In genomic region chr2:2875296-2875695, GRCh38 we compare ENCODE assay signal across 1 cellular context.
TF ChIP-seq lines count a peak whose summit lies in the region.

No MANE protein-coding gene starts in this region.

TF ChIP-seq in HepG2, 621 proteins besides CTCF, POLR2A, EP300 and RAD21 (continued from another document):
- no peak for TF ChIP-seq ZBTB4 (CRISPR knock-in tag; IDR thresholded peaks at IDR 0.05; ENCODE audit: borderline replicate concordance)
- no peak for TF ChIP-seq ATAD3A (CRISPR knock-in tag; IDR thresholded peaks at IDR 0.05)
- no peak for TF ChIP-seq PHB2 (IDR thresholded peaks at IDR 0.05; ENCODE audit: partially characterized antibody)
- TF ChIP-seq, protein P1, sequence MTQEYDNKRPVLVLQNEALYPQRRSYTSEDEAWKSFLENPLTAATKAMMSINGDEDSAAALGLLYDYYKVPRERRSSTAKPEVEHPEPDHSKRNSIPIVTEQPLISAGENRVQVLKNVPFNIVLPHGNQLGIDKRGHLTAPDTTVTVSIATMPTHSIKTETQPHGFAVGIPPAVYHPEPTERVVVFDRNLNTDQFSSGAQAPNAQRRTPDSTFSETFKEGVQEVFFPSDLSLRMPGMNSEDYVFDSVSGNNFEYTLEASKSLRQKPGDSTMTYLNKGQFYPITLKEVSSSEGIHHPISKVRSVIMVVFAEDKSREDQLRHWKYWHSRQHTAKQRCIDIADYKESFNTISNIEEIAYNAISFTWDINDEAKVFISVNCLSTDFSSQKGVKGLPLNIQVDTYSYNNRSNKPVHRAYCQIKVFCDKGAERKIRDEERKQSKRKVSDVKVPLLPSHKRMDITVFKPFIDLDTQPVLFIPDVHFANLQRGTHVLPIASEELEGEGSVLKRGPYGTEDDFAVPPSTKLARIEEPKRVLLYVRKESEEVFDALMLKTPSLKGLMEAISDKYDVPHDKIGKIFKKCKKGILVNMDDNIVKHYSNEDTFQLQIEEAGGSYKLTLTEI (CRISPR knock-in tag; conservative IDR thresholded peaks at IDR 0.05): no peak
- no peak for TF ChIP-seq ZNF121 (CRISPR knock-in tag; IDR thresholded peaks at IDR 0.05)
- TF ChIP-seq, protein P2, sequence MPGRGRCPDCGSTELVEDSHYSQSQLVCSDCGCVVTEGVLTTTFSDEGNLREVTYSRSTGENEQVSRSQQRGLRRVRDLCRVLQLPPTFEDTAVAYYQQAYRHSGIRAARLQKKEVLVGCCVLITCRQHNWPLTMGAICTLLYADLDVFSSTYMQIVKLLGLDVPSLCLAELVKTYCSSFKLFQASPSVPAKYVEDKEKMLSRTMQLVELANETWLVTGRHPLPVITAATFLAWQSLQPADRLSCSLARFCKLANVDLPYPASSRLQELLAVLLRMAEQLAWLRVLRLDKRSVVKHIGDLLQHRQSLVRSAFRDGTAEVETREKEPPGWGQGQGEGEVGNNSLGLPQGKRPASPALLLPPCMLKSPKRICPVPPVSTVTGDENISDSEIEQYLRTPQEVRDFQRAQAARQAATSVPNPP (CRISPR knock-in tag; IDR thresholded peaks at IDR 0.05): no peak
- TF ChIP-seq STAT5B (CRISPR knock-in tag; IDR thresholded peaks at IDR 0.05): no peak
- TF ChIP-seq SAP130 (CRISPR knock-in tag; IDR thresholded peaks at IDR 0.05; ENCODE audit: low read depth): no peak
- TF ChIP-seq SMAD9 (CRISPR knock-in tag; IDR thresholded peaks at IDR 0.05): no peak
- TF ChIP-seq, protein P3, sequence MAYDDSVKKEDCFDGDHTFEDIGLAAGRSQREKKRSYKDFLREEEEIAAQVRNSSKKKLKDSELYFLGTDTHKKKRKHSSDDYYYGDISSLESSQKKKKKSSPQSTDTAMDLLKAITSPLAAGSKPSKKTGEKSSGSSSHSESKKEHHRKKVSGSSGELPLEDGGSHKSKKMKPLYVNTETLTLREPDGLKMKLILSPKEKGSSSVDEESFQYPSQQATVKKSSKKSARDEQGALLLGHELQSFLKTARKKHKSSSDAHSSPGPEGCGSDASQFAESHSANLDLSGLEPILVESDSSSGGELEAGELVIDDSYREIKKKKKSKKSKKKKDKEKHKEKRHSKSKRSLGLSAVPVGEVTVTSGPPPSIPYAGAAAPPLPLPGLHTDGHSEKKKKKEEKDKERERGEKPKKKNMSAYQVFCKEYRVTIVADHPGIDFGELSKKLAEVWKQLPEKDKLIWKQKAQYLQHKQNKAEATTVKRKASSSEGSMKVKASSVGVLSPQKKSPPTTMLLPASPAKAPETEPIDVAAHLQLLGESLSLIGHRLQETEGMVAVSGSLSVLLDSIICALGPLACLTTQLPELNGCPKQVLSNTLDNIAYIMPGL (CRISPR knock-in tag; IDR thresholded peaks at IDR 0.05; ENCODE audit: borderline replicate concordance in 1 of 2, low read depth in 1 of 2): no peak
